In the genomic region with DNA sequence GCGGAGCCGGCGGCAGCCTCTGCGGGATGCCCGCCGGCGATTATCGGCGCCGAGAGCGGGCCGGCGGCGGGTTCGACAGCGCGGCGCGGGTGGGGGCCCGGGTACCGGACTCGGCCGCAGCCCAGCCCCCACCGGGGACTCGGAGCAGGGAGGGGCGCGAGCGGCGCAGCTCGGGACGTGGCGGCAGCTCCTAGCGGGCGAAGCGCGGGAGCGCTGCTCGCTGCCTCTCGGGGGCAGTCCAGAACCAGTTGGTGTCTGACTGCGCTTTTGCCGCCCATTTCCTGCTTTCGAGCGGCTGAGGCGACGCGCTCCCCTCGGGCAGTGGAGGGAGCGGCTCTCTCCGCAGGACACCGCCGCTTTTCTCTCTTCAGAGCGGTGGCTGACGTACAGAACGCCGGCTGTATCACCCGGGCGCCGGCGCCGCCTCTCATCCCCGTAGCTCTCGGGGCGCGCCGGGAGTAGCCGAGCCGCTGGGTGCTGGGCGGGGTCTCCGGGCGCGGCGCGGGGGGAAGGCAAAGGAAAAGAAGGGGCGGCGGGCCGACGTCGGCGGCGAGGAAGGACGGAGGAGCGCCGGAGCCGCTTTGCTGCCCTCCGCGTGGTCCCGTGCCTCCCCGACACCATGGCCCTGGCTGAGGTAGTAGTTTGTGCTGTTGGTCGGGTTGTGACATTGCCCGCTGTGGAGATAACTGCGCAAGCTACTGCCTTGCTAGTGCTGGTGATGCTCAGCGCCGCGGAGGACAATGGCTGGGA, we compare ENCODE assay signal across 8 cellular contexts.
A peak's percentile ranks its signal among the peaks of the same experiment; 100 is the strongest.
DNase-seq lines count a peak whose midpoint lies in the region; ATAC-seq and TF ChIP-seq lines count a peak whose summit lies in the region.

No MANE protein-coding gene starts in this region.

- H3K9me3 Mint-ChIP-seq in chondrocyte (ENCODE audit: low read depth), result no peaks in the 10 kb centered on the region

- H3K27ac ChIP-seq in layer of hippocampus (ENCODE audit: low read depth, low read length), result peak overlapping the region; percentile 99

- ATAC-seq in GM18868 (IDR thresholded peaks at IDR 0.05; ENCODE audit: unreplicated experiment) (peak; percentile 62), HG03103 (IDR thresholded peaks at IDR 0.05; ENCODE audit: low read depth, unreplicated experiment) (peak; percentile 54)

- H3K36me3 Mint-ChIP-seq in chondrocyte (ENCODE audit: low read depth), result peaks cover 2% of the 10 kb centered on the region

- no peaks in the 10 kb centered on the region for H3K27me3 ChIP-seq in layer of hippocampus (ENCODE audit: control insufficient read depth, insufficient read depth, low read length)

- peak overlapping the region; percentile 97 for H3K4me3 ChIP-seq in AG09309 (ENCODE audit: control insufficient read depth, low read depth, low read length)

- H3K4me1 Mint-ChIP-seq in chondrocyte (ENCODE audit: low read depth), result peaks cover 42% of the 10 kb centered on the region

- DNase-seq in AG09309 (ENCODE audit: low read depth), result peak; percentile 57
- DNase-seq in NCI-H2196 treated with DMSO at 0.1 percent for 48 hours (lab: John Stamatoyannopoulos, UW; ENCODE audit: unreplicated experiment), result peak; percentile 66
- DNase-seq in activated CD4-positive, alpha-beta T cell treated with anti-CD3 and anti-CD28 coated beads for 1 hour, result peak; percentile 71
- DNase-seq in chondrocyte (ENCODE audit: low spot score), result peak; percentile 96
- peak; percentile 49 to 66 (median 54) for DNase-seq in stimulated activated CD4-positive, alpha-beta T cell treated with anti-CD3 and anti-CD28 coated beads, Interleukin-1b, Interleukin-23, amount 100 ng/mL, for 24 hours (ENCODE audit: low read depth in 4 of 4, low spot score in 1 of 4)

- H3K27ac Mint-ChIP-seq in chondrocyte (ENCODE audit: unreplicated experiment), result peak overlapping the region; percentile 99

- H3K27me3 Mint-ChIP-seq in chondrocyte (ENCODE audit: low read depth), result no peaks in the 10 kb centered on the region

- peak overlapping the region; percentile 86 for H3K4me3 Mint-ChIP-seq in chondrocyte (ENCODE audit: unreplicated experiment)

- peak; percentile 41 for TF ChIP-seq CTCF in AG09309 (IDR thresholded peaks at IDR 0.05; ENCODE audit: control insufficient read depth, insufficient read depth, low read depth, low read length, missing control alignments)
- peak; percentile 78 for TF ChIP-seq CTCF in chondrocyte (IDR thresholded peaks at IDR 0.05)

Comparison
In these comparisons a context has a peak if more than half of its experiments do, and no peak if none do; other contexts are left out.
1. Peak in every context shown above with its lines: DNase-seq, ATAC-seq, H3K4me3 ChIP-seq and H3K27ac ChIP-seq.